In genomic region chr1:143955930-143956329, GRCh38 we compare ENCODE assay signal across 1 cellular context. TPM values are rescaled to one million over a fixed set of nuclear protein-coding genes. Genes with fewer than 3 reads are reported as not detected.
"Had no signal": no experiment of that assay in that cellular context is flagged by ENCODE, and none has a peak within 500 bp of the region (broad histone marks: within the 10 kb centered on the region; RNA-seq: fewer than 3 reads in every experiment).

No MANE protein-coding gene starts in this region.

RNA-seq across cellular contexts. Expression of gene FAM72C, which starts 15.9 kb away (rescaled TPM):
- total RNA-seq: HT-29 had no signal
